ENCODE assay signal across 17 cellular contexts in genomic region chr10:86229378-86229777, GRCh38.
"Had no signal": no experiment of that assay in that cellular context is flagged by ENCODE, and none has a peak within 500 bp of the region (broad histone marks: within the 10 kb centered on the region; RNA-seq: fewer than 3 reads in every experiment).

No MANE protein-coding gene starts in this region.

- H3K36me3 ChIP-seq: adrenal gland, stomach, upper lobe of left lung had no signal

- H3K4me3 Mint-ChIP-seq: activated CD4-positive, alpha-beta memory T cell treated with anti-CD3 and anti-CD28 coated beads, Interleukin-2, amount 10 ng/mL, durations not matched to agents 7 days and 5 days; activated CD4-positive, alpha-beta T cell treated with anti-CD3 and anti-CD28 coated beads for 36 hours; activated naive CD4-positive, alpha-beta T cell treated with anti-CD3 and anti-CD28 coated beads, Interleukin-2, amount 50 U/mL, for 24 hours; activated T-cell treated with anti-CD3 and anti-CD28 coated beads, Interleukin-2, amount 50 U/mL, for 4 hours; mesothelial cell of epicardium had no signal

- H3K9me3 Mint-ChIP-seq: activated CD4-positive, alpha-beta memory T cell treated with anti-CD3 and anti-CD28 coated beads, Interleukin-2, amount 10 ng/mL, durations not matched to agents 7 days and 5 days; activated naive CD4-positive, alpha-beta T cell treated with anti-CD3 and anti-CD28 coated beads, Interleukin-2, amount 50 U/mL, for 24 hours; activated T-cell treated with anti-CD3 and anti-CD28 coated beads, Interleukin-2, amount 50 U/mL, for 4 hours; mesothelial cell of epicardium had no signal

- H3K36me3 Mint-ChIP-seq: activated naive CD4-positive, alpha-beta T cell treated with anti-CD3 and anti-CD28 coated beads, Interleukin-2, amount 50 U/mL, for 24 hours; mesothelial cell of epicardium had no signal

- H3K27ac ChIP-seq: adrenal gland, coronary artery, foreskin keratinocyte, psoas muscle, stomach, testis, upper lobe of left lung had no signal

- H3K4me1 ChIP-seq: adrenal gland, foreskin keratinocyte, psoas muscle, testis had no signal

- H3K9me3 ChIP-seq: adrenal gland, psoas muscle, stomach, testis, upper lobe of left lung had no signal

- DNase-seq: activated CD4-positive, alpha-beta memory T cell treated with anti-CD3 and anti-CD28 coated beads, Interleukin-2, amount 10 ng/mL, durations not matched to agents 7 days and 5 days; activated CD4-positive, alpha-beta T cell treated with anti-CD3 and anti-CD28 coated beads for 36 hours; activated effector memory CD4-positive, alpha-beta T cell treated with Interleukin-2 at 50 U/mL for 16 hours; activated T-cell treated with anti-CD3 and anti-CD28 coated beads, Interleukin-2, amount 50 U/mL, for 4 hours; adrenal gland; central memory CD4-positive, alpha-beta T cell; foreskin keratinocyte; glutamatergic neuron; stimulated activated CD4-positive, alpha-beta T cell treated with anti-CD3 and anti-CD28 coated beads, Interleukin-1b, Interleukin-23, amount 100 ng/mL, for 48 hours; stomach; testis; upper lobe of left lung had no signal

- ATAC-seq: activated CD4-positive, alpha-beta T cell treated with anti-CD3 and anti-CD28 coated beads for 36 hours; activated T-cell treated with anti-CD3 and anti-CD28 coated beads, Interleukin-2, amount 50 U/mL, for 4 hours; foreskin keratinocyte; psoas muscle had no signal

- H3K27me3 ChIP-seq: adrenal gland, foreskin keratinocyte, testis, upper lobe of left lung had no signal

- H3K27ac Mint-ChIP-seq: activated CD4-positive, alpha-beta memory T cell treated with anti-CD3 and anti-CD28 coated beads, Interleukin-2, amount 10 ng/mL, durations not matched to agents 7 days and 5 days; activated CD4-positive, alpha-beta T cell treated with anti-CD3 and anti-CD28 coated beads for 36 hours; activated naive CD4-positive, alpha-beta T cell treated with anti-CD3 and anti-CD28 coated beads, Interleukin-2, amount 50 U/mL, for 24 hours; mesothelial cell of epicardium had no signal

- H3K4me1 Mint-ChIP-seq: activated CD4-positive, alpha-beta memory T cell treated with anti-CD3 and anti-CD28 coated beads, Interleukin-2, amount 10 ng/mL, durations not matched to agents 7 days and 5 days; activated CD4-positive, alpha-beta T cell treated with anti-CD3 and anti-CD28 coated beads for 36 hours; activated naive CD4-positive, alpha-beta T cell treated with anti-CD3 and anti-CD28 coated beads, Interleukin-2, amount 50 U/mL, for 24 hours had no signal

- H3K4me3 ChIP-seq: adrenal gland, coronary artery, lung, psoas muscle, stomach, testis, upper lobe of left lung had no signal

- H3K27me3 Mint-ChIP-seq: activated CD4-positive, alpha-beta memory T cell treated with anti-CD3 and anti-CD28 coated beads, Interleukin-2, amount 10 ng/mL, durations not matched to agents 7 days and 5 days; activated CD4-positive, alpha-beta T cell treated with anti-CD3 and anti-CD28 coated beads for 36 hours; activated naive CD4-positive, alpha-beta T cell treated with anti-CD3 and anti-CD28 coated beads, Interleukin-2, amount 50 U/mL, for 24 hours had no signal
